In genomic region chr3:13896473-13897154, GRCh38 we compare ENCODE assay signal across 8 cellular contexts. TPM values are rescaled to one million over a fixed set of nuclear protein-coding genes. Genes with fewer than 3 reads are reported as not detected.
DNase-seq lines count a peak whose midpoint lies in the region; ATAC-seq and TF ChIP-seq lines count a peak whose summit lies in the region.

No MANE protein-coding gene starts in this region.

- H3K9me3 ChIP-seq in left lung, result peaks cover 0 to 17% of the 10 kb centered on the region in 2 donors

- peak overlapping the region; percentile 91 for H3K4me3 Mint-ChIP-seq in T-helper 2 cell treated with Interferon-gamma antibody and Interleukin-4, amounts not matched to agents 5 μg/mL and 100 μg/mL, for 36 hours

- peaks cover 0 to 22% of the 10 kb centered on the region in 2 donors for H3K27me3 ChIP-seq in left lung

- peak overlapping the region; percentile 32 for H3K27ac Mint-ChIP-seq in T-helper 2 cell treated with Interferon-gamma antibody and Interleukin-4, amounts not matched to agents 5 μg/mL and 100 μg/mL, for 36 hours

- H3K36me3 ChIP-seq in left lung, result no peaks in the 10 kb centered on the region

- H3K4me1 ChIP-seq in left lung, result peaks cover 6 to 14% of the 10 kb centered on the region in 2 donors

- H3K4me3 ChIP-seq in left lung, result peak overlapping the region in 1 of 2 donors; percentile 51

- no peaks in the 10 kb centered on the region for H3K36me3 Mint-ChIP-seq in T-helper 2 cell treated with Interferon-gamma antibody and Interleukin-4, amounts not matched to agents 5 μg/mL and 100 μg/mL, for 36 hours (ENCODE audit: low read depth)

- peaks cover 5% of the 10 kb centered on the region for H3K27me3 Mint-ChIP-seq in T-helper 2 cell treated with Interferon-gamma antibody and Interleukin-4, amounts not matched to agents 5 μg/mL and 100 μg/mL, for 36 hours (ENCODE audit: low read depth)

- peak; percentile 44 for ATAC-seq in GM18502 (IDR thresholded peaks at IDR 0.05; ENCODE audit: poor library complexity, unreplicated experiment)
- peak; percentile 82 for ATAC-seq in left lung

- H3K4me1 Mint-ChIP-seq in T-helper 2 cell treated with Interferon-gamma antibody and Interleukin-4, amounts not matched to agents 5 μg/mL and 100 μg/mL, for 36 hours (ENCODE audit: low read depth), result peaks cover 13% of the 10 kb centered on the region

- TF ChIP-seq CTCF in AG09319 (IDR thresholded peaks at IDR 0.05; ENCODE audit: low read depth, low read length), result peak; percentile 79
- TF ChIP-seq CTCF in left lung (IDR thresholded peaks at IDR 0.05), result peak; percentile 61 to 71

- intact Hi-C loops in left lung (cut with DNase I), result loop anchor here in 1 of 2 donors (5.0 kb wide), 1 partner anchor 221 kb away; no protein-coding TSS in a partner anchor

- no peak overlapping the region for H3K27ac ChIP-seq in left lung

- peaks cover 27% of the 10 kb centered on the region for H3K9me3 Mint-ChIP-seq in T-helper 2 cell treated with Interferon-gamma antibody and Interleukin-4, amounts not matched to agents 5 μg/mL and 100 μg/mL, for 36 hours

- DNase-seq in AG09319 (ENCODE audit: extremely low read depth, low read depth) (peak; percentile 27), NAMALWA (ENCODE audit: low spot score) (peak; percentile 73), cerebellar cortex (ENCODE audit: low spot score) (peak; percentile 84), left lung (no peak), 8988T (no peak)
- no peak for DNase-seq in T-helper 2 cell treated with Interferon-gamma antibody and Interleukin-4, amounts not matched to agents 5 μg/mL and 100 μg/mL, for 36 hours (ENCODE audit: low spot score)
- DNase-seq in stimulated activated CD4-positive, alpha-beta T cell treated with anti-CD3 and anti-CD28 coated beads, Interleukin-4, amount 100 ng/mL, for 4 hours, result peak; percentile 20 to 45

RNA-seq across cellular contexts. Expression of gene WNT7A, which starts 16.7 kb away (rescaled TPM):
- 1 to 10 TPM; 3.2 to 5.5 TPM for total RNA-seq in left lung

Comparison
In these comparisons a context has a peak if more than half of its experiments do, and no peak if none do; other contexts are left out.
1. DNase-seq: peak in AG09319 (single experiment), NAMALWA (single experiment), cerebellar cortex (single experiment) and stimulated activated CD4-positive, alpha-beta T cell treated with anti-CD3 and anti-CD28 coated beads, Interleukin-4, amount 100 ng/mL, for 4 hours (2 of 2); none in T-helper 2 cell treated with Interferon-gamma antibody and Interleukin-4, amounts not matched to agents 5 μg/mL and 100 μg/mL, for 36 hours (single experiment), left lung (0 of 2) and 8988T (single experiment).